Comparison of ENCODE assay signal across 35 cellular contexts in the genomic region with DNA sequence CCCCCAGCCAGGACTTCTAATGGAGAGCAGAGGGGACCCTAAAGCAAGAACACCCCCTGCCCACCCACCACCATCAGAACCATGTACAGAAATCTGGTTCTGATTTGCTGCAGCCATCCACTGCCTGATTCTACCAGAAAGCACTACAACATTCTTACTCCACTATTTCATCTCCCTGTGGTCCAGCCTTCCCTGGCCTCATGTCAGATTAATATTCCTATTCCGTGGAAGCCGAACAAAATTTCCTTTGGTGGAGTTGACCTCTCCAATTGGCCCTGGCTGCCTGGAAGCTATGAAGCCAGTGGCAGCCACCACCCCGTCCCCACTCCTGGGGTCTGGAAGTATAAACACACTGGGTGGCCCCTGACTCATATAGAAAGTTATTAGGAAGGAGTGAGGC.
DNase-seq lines count a peak whose midpoint lies in the region; ATAC-seq and TF ChIP-seq lines count a peak whose summit lies in the region.
"Had no signal": no experiment of that assay in that cellular context is flagged by ENCODE, and none has a peak within 500 bp of the region (broad histone marks: within the 10 kb centered on the region; RNA-seq: fewer than 3 reads in every experiment).

No MANE protein-coding gene starts in this region.

- TF ChIP-seq POLR2A in esophagus muscularis mucosa (IDR thresholded peaks at IDR 0.05; ENCODE audit: low read depth): no peak

- no peaks in the 10 kb centered on the region for H3K36me3 ChIP-seq in right atrium auricular region
- peaks cover 0 to 39% (median 0%) of the 10 kb centered on the region in 4 donors for H3K36me3 ChIP-seq in esophagus muscularis mucosa
- H3K36me3 ChIP-seq: BE2C; BLaER1; BLaER1 treated with 17β-estradiol and CSF1 and Interleukin-3, amounts not matched to agents 10 nM and 100 nM had no signal

- H3K27ac ChIP-seq in right atrium auricular region (no peak overlapping the region), esophagus muscularis mucosa (replicated peaks in 1 of 4) (no peak overlapping the region)
- H3K27ac ChIP-seq: 22Rv1; A549; BLaER1; BLaER1 treated with 17β-estradiol and CSF1 and Interleukin-3, amounts not matched to agents 10 nM and 100 nM; C4-2B had no signal

- no peaks in the 10 kb centered on the region for H3K36me3 Mint-ChIP-seq in natural killer cell
- H3K36me3 Mint-ChIP-seq: CD14-positive monocyte; CD4-positive, alpha-beta memory T cell; CD4-positive, CD25-positive, alpha-beta regulatory T cell; CD8-positive, alpha-beta memory T cell; CD8-positive, alpha-beta T cell had no signal

- H3K4me1 ChIP-seq in right atrium auricular region: no peaks in the 10 kb centered on the region
- no peaks in the 10 kb centered on the region for H3K4me1 ChIP-seq in esophagus muscularis mucosa
- H3K4me1 ChIP-seq: A549, BE2C, Caco-2 had no signal

- intact Hi-C loops in Right ventricle myocardium superior (cut with DNase I): no loop called here
- intact Hi-C loops in esophagus muscularis mucosa (cut with DNase I): no loop called here
- intact Hi-C loops in natural killer cell (cut with micrococcal nuclease): no loop called here

- no peaks in the 10 kb centered on the region for H3K9me3 ChIP-seq in right atrium auricular region
- H3K9me3 ChIP-seq in esophagus muscularis mucosa: no peaks in the 10 kb centered on the region
- H3K9me3 ChIP-seq: A549 had no signal

- H3K4me3 Mint-ChIP-seq in natural killer cell: no peak overlapping the region
- H3K4me3 Mint-ChIP-seq: B cell; CD14-positive monocyte; CD4-positive, alpha-beta memory T cell; CD4-positive, alpha-beta T cell; CD4-positive, CD25-positive, alpha-beta regulatory T cell; CD8-positive, alpha-beta memory T cell; CD8-positive, alpha-beta T cell had no signal

- H3K4me3 ChIP-seq in right atrium auricular region (no peak overlapping the region), esophagus muscularis mucosa (no peak overlapping the region)
- H3K4me3 ChIP-seq: A549; BLaER1; BLaER1 treated with 17β-estradiol and CSF1 and Interleukin-3, amounts not matched to agents 10 nM and 100 nM had no signal

- peaks cover 31 to 43% of the 10 kb centered on the region in 2 donors for H3K27me3 Mint-ChIP-seq in natural killer cell (ENCODE audit: low read depth in 2 of 2)

- peak; percentile 30 for DNase-seq in right atrium auricular region (ENCODE audit: low spot score)
- DNase-seq in Right ventricle myocardium superior: no peak
- DNase-seq in esophagus muscularis mucosa (ENCODE audit: extremely low spot score): peak; percentile 72
- DNase-seq in islet precursor cell: peak; percentile 44
- peak; percentile 30 for DNase-seq in mesenteric fat pad (ENCODE audit: low spot score)
- no peak for DNase-seq in HuH-7 (ENCODE audit: low spot score)
- no peak for DNase-seq in natural killer cell
- DNase-seq in KG1 (lab: John Stamatoyannopoulos, UW): no peak
- DNase-seq: 8988T; ACHN; AML-193; BE2C; C1 segment of cervical spinal cord; Caco-2; Calu3; CD4-positive, alpha-beta memory T cell; CD4-positive, alpha-beta T cell; CD4-positive, CD25-positive, alpha-beta regulatory T cell; CD8-positive, alpha-beta memory T cell; CD8-positive, alpha-beta T cell; COR-L47; DMS 273 treated with DMSO at 0.1 percent for 48 hours; DMS153; DMS53; DMS79; DMS79 treated with DMSO at 0.1 percent for 48 hours; DND-41; EL had no signal

- 77% methylated on average over 3 of the region's 3 CpGs for WGBS in esophagus muscularis mucosa

- peaks cover 10 to 12% of the 10 kb centered on the region in 2 donors for H3K4me1 Mint-ChIP-seq in natural killer cell

- TF ChIP-seq CTCF in right atrium auricular region (IDR thresholded peaks at IDR 0.05) (no peak), esophagus muscularis mucosa (IDR thresholded peaks at IDR 0.05) (no peak), natural killer cell (IDR thresholded peaks at IDR 0.05) (no peak)

- H3K27ac Mint-ChIP-seq in natural killer cell: no peak overlapping the region
- H3K27ac Mint-ChIP-seq: B cell; CD14-positive monocyte; CD4-positive, alpha-beta memory T cell; CD4-positive, alpha-beta T cell; CD8-positive, alpha-beta memory T cell; CD8-positive, alpha-beta T cell had no signal

- ATAC-seq in Right ventricle myocardium superior (ENCODE audit: poor library complexity) (no peak), natural killer cell (no peak)
- ATAC-seq: A549; CD8-positive, alpha-beta T cell had no signal

- no peak for TF ChIP-seq EP300 in esophagus muscularis mucosa (IDR thresholded peaks at IDR 0.05)

- H3K27me3 ChIP-seq in right atrium auricular region (no peaks in the 10 kb centered on the region), esophagus muscularis mucosa (peaks cover 0 to 27% (median 0%) of the 10 kb centered on the region in 4 donors)
- H3K27me3 ChIP-seq: BLaER1 had no signal

- H3K9me3 Mint-ChIP-seq in natural killer cell: no peaks in the 10 kb centered on the region
- H3K9me3 Mint-ChIP-seq: CD4-positive, alpha-beta memory T cell; CD4-positive, alpha-beta T cell; CD8-positive, alpha-beta memory T cell; CD8-positive, alpha-beta T cell had no signal

Comparison
In these comparisons a context has a peak if more than half of its experiments do, and no peak if none do; other contexts are left out.
1. DNase-seq: peak in right atrium auricular region (single experiment), esophagus muscularis mucosa (single experiment), islet precursor cell (single experiment) and mesenteric fat pad (single experiment); none in Right ventricle myocardium superior (single experiment), HuH-7 (single experiment), natural killer cell (single experiment) and KG1 (single experiment).